In the genomic region with DNA sequence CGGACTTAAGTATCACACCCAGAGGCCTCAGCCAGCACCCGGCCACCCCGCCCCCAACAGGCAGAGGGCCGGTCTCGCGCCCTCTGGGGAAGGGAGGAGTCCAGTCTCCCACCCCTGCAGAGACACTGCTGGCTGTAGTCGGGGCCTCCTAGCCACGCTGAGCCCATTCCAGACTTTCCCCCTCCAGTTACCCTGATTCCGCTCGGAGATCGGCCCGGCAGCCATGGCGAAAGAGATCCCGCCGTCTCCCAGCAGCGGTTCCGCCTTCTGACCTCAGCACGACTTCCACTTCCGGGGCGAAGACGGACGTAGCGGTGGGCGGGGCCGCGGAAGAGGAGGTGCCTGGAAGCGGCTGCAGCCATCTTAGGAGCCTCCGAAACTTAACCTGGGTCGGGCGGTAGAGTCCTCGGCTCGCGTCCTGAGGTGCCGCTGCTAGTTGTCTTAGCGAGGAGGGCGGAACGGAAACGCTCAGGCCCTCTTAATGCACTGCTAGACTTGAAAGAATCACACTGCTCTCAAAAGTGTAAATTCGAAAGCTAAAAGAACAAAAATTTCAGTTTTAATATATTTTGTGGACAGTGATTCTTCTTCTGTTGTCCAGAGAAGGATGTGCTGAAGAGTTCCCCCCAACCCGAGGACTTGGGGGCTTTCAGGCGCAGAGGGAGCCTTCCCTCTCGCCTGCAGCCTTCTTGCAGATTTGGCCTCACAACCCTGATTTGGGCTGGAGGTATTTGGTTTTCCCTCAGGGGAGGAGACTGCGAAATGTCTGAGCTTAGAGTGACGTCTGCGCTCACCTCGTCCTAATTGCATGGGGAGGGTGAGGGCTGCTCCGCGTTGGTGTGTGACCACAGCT, we compare ENCODE assay signal across 8 cellular contexts. TPM values are rescaled to one million over a fixed set of nuclear protein-coding genes. Genes with fewer than 3 reads are reported as not detected.
DNase-seq lines count a peak whose midpoint lies in the region; ATAC-seq, FAIRE-seq and TF ChIP-seq lines count a peak whose summit lies in the region.

A gene with protein sequence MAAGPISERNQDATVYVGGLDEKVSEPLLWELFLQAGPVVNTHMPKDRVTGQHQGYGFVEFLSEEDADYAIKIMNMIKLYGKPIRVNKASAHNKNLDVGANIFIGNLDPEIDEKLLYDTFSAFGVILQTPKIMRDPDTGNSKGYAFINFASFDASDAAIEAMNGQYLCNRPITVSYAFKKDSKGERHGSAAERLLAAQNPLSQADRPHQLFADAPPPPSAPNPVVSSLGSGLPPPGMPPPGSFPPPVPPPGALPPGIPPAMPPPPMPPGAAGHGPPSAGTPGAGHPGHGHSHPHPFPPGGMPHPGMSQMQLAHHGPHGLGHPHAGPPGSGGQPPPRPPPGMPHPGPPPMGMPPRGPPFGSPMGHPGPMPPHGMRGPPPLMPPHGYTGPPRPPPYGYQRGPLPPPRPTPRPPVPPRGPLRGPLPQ (minus strand): TSS at position 269 of the 853 bp plus-strand sequence. CDS start 44 bp downstream, at position 225.

- peak; percentile 83 to 99 for TF ChIP-seq EP300 in tibial nerve (IDR thresholded peaks at IDR 0.05)

- H3K9me3 ChIP-seq in parathyroid adenoma (ENCODE audit: control insufficient read depth, low read length) (no peaks in the 10 kb centered on the region), tibial nerve (no peaks in the 10 kb centered on the region)

- H3K4me1 ChIP-seq in parathyroid adenoma (peaks cover 3% of the 10 kb centered on the region), tibial nerve (peaks cover 0 to 35% (median 18%) of the 10 kb centered on the region in 4 donors)

- TF ChIP-seq CTCF in parathyroid adenoma (IDR thresholded peaks at IDR 0.05) (peak; percentile 18), tibial nerve (IDR thresholded peaks at IDR 0.05) (peak in 2 of 5 experiments; percentile 38 to 47)

- no peaks in the 10 kb centered on the region for H3K9me3 Mint-ChIP-seq in activated naive CD8-positive, alpha-beta T cell treated with anti-CD3 and anti-CD28 coated beads, Interleukin-2, amount 50 U/mL, for 24 hours

- WGBS in tibial nerve, 2 donors = 1% methylated on average over 44 to 46 of the region's 48 CpGs

- H3K27ac Mint-ChIP-seq in activated naive CD8-positive, alpha-beta T cell treated with anti-CD3 and anti-CD28 coated beads, Interleukin-2, amount 50 U/mL, for 24 hours = peak within 1 kb of the TSS; percentile 93

- H3K27ac ChIP-seq in parathyroid adenoma (peak within 1 kb of the TSS; percentile 99), tibial nerve (peak within 1 kb of the TSS; percentile 89 to 97 (median 94))

- H3K36me3 Mint-ChIP-seq in activated naive CD8-positive, alpha-beta T cell treated with anti-CD3 and anti-CD28 coated beads, Interleukin-2, amount 50 U/mL, for 24 hours (ENCODE audit: low read depth) = peaks cover 44% of the 10 kb centered on the region

- intact Hi-C loops in Right ventricle myocardium superior (cut with DNase I) = no loop called here

- H3K27me3 ChIP-seq in parathyroid adenoma (ENCODE audit: control insufficient read depth, insufficient read depth, low read length) (no peaks in the 10 kb centered on the region), tibial nerve (no peaks in the 10 kb centered on the region)

- ATAC-seq in HG02840 (IDR thresholded peaks at IDR 0.05; ENCODE audit: low FRiP score, unreplicated experiment) (peak; percentile 83), Right ventricle myocardium superior (ENCODE audit: poor library complexity) (peak; percentile 99)
- peak; percentile 96 for ATAC-seq in activated naive CD8-positive, alpha-beta T cell treated with anti-CD3 and anti-CD28 coated beads, Interleukin-2, amount 50 U/mL, for 24 hours

- peak within 1 kb of the TSS; percentile 81 for H3K4me3 ChIP-seq in parathyroid adenoma (ENCODE audit: low read depth, low read length)
- H3K4me3 ChIP-seq in tibial nerve = peak within 1 kb of the TSS; percentile 65 to 89 (median 78)

- peak within 1 kb of the TSS; percentile 78 for H2AFZ ChIP-seq in parathyroid adenoma

- peak; percentile 89 for FAIRE-seq in GM12891 (lab: Jason Lieb, UNC)

- TF ChIP-seq POLR2A in GM12891 (IDR thresholded peaks at IDR 0.05; ENCODE audit: low read depth, low read length) (peak; percentile 97), tibial nerve (IDR thresholded peaks at IDR 0.05) (peak; percentile 90 to 97)

- peak within 1 kb of the TSS; percentile 96 for H3K4me3 Mint-ChIP-seq in activated naive CD8-positive, alpha-beta T cell treated with anti-CD3 and anti-CD28 coated beads, Interleukin-2, amount 50 U/mL, for 24 hours

- DNase-seq in GM12891 (ENCODE audit: insufficient read length, low spot score) (peak; percentile 78), NCI-H1436 (lab: John Stamatoyannopoulos, UW) (peak; percentile 92), T follicular helper cell (ENCODE audit: low read depth) (peak; percentile 93), Right ventricle myocardium superior (peak; percentile 97), tibial nerve (ENCODE audit: low spot score in 2 of 2) (peak; percentile 88 to 94)
- DNase-seq in activated naive CD8-positive, alpha-beta T cell treated with anti-CD3 and anti-CD28 coated beads, Interleukin-2, amount 50 U/mL, for 24 hours = peak; percentile 95

- peaks cover 7% of the 10 kb centered on the region for H3K79me2 ChIP-seq in parathyroid adenoma

- H3K9ac ChIP-seq in parathyroid adenoma = peak within 1 kb of the TSS; percentile 67

- no peaks in the 10 kb centered on the region for H3K36me3 ChIP-seq in parathyroid adenoma (ENCODE audit: control insufficient read depth, insufficient read depth, low read length)
- H3K36me3 ChIP-seq in tibial nerve = peaks cover 3 to 74% (median 24%) of the 10 kb centered on the region in 3 donors

- peak within 1 kb of the TSS; percentile 71 for H3K4me2 ChIP-seq in parathyroid adenoma (ENCODE audit: low read length)

- peaks cover 57% of the 10 kb centered on the region for H3K4me1 Mint-ChIP-seq in activated naive CD8-positive, alpha-beta T cell treated with anti-CD3 and anti-CD28 coated beads, Interleukin-2, amount 50 U/mL, for 24 hours

- no peaks in the 10 kb centered on the region for H3K27me3 Mint-ChIP-seq in activated naive CD8-positive, alpha-beta T cell treated with anti-CD3 and anti-CD28 coated beads, Interleukin-2, amount 50 U/mL, for 24 hours

TF ChIP-seq in GM12891, 5 proteins besides CTCF, POLR2A, EP300 and RAD21:
- TF ChIP-seq TAF1 (IDR thresholded peaks at IDR 0.05; ENCODE audit: low read depth, low read length) (peak; percentile 81), POU2F2 (IDR thresholded peaks at IDR 0.05; ENCODE audit: low read depth, low read length) (peak; percentile 51), POLR2AphosphoS5 (IDR thresholded peaks at IDR 0.05; ENCODE audit: low read depth, low read length) (peak; percentile 96), PAX5 (IDR thresholded peaks at IDR 0.05; ENCODE audit: insufficient read depth, low read length, severe bottlenecking) (peak; percentile 99), SPI1 (IDR thresholded peaks at IDR 0.05; ENCODE audit: low read depth, low read length) (peak; percentile 64)

RNA-seq across cellular contexts. Expression of the gene that starts here (rescaled TPM):
- polyA plus RNA-seq in GM12891 (2012; ENCODE audit: low read depth, missing spikeins) = 52.4 TPM
- total RNA-seq in Right ventricle myocardium superior (22.8 TPM), tibial nerve (10 to 100 TPM in 2 of 4 donors, 1 to 10 TPM in 2; 6.3 to 14.3 (median 9.7) TPM)

Comparison
In these comparisons a context has a peak if more than half of its experiments do, and no peak if none do; other contexts are left out.
1. Peak in every context shown above with its lines: DNase-seq, ATAC-seq, H3K4me3 ChIP-seq and H3K27ac ChIP-seq.